ENCODE assay signal across 8 cellular contexts in genomic region chr9:84261082-84261746, GRCh38.
A peak's percentile ranks its signal among the peaks of the same experiment; 100 is the strongest.
DNase-seq lines count a peak whose midpoint lies in the region; ATAC-seq and TF ChIP-seq lines count a peak whose summit lies in the region.

No MANE protein-coding gene starts in this region.

- peak; percentile 85 for DNase-seq in DMS53 (lab: John Stamatoyannopoulos, UW)
- peak; percentile 93 for DNase-seq in GM23338 (ENCODE audit: low spot score)
- peak; percentile 61 for DNase-seq in NAMALWA (ENCODE audit: low spot score)
- peak; percentile 69 for DNase-seq in SK-N-SH
- DNase-seq in amniotic epithelial cell (ENCODE audit: low read depth): peak; percentile 63
- DNase-seq in heart right ventricle: peak; percentile 82 to 83
- DNase-seq in prostate gland (ENCODE audit: low spot score): peak; percentile 77

- H3K9ac ChIP-seq in SK-N-SH: no peak overlapping the region

- intact Hi-C loops in heart right ventricle (cut with DNase I): loop anchor here (1.0 to 5.0 kb wide), 7 partner anchors 51 to 324 kb away; a partner anchor contains a TSS
- intact Hi-C loops in prostate gland (cut with DNase I): loop anchor here (1.0 to 10.0 kb wide), 4 partner anchors 86 to 444 kb away; partner anchors contain the start of genes GKAP1 and KIF27

- H3K4me3 ChIP-seq in GM23338: no peak overlapping the region
- peak overlapping the region in 1 of 2 experiments; percentile 33; a peak in 1 of 4 replicates for H3K4me3 ChIP-seq in SK-N-SH (ENCODE audit: low read depth in 2 of 2, low read length in 1 of 2)
- H3K4me3 ChIP-seq in heart right ventricle: peak overlapping the region in 6 of 10 donors; percentile 25 to 42 (median 36)
- no peak overlapping the region for H3K4me3 ChIP-seq in prostate gland

- H3K27ac Mint-ChIP-seq in GM23338: no peak overlapping the region

- no peaks in the 10 kb centered on the region for H3K36me3 Mint-ChIP-seq in GM23338 (ENCODE audit: low read depth)

- no peak overlapping the region for H3K4me3 Mint-ChIP-seq in GM23338

- CTCF ChIA-PET in SK-N-SH (lab: Yijun Ruan, JAX): interaction anchor here (0.6 to 4.5 kb wide), 67 partner anchors 9 to 640 kb away, joined by 3 to 69 read pairs (median 5); partner anchors contain the start of genes HNRNPK, KIF27 and RMI1

- no peaks in the 10 kb centered on the region for H3K9me3 Mint-ChIP-seq in GM23338

- H3K4me2 ChIP-seq in GM23338 (no peak overlapping the region), SK-N-SH (peak overlapping the region; percentile 50; the same call in 1 of the 2 replicates)

- H3K9me2 ChIP-seq in GM23338 (ENCODE audit: insufficient read depth): no peaks in the 10 kb centered on the region
- no peaks in the 10 kb centered on the region for H3K9me2 ChIP-seq in SK-N-SH

- H3K79me2 ChIP-seq in GM23338 (replicated peaks; ENCODE audit: insufficient read depth) (no peaks in the 10 kb centered on the region), SK-N-SH (ENCODE audit: insufficient read depth) (no peaks in the 10 kb centered on the region)

- no peak for TF ChIP-seq POLR2A in prostate gland (IDR thresholded peaks at IDR 0.05)

- H4K20me1 ChIP-seq in GM23338 (replicated peaks; ENCODE audit: insufficient read depth): no peaks in the 10 kb centered on the region
- no peaks in the 10 kb centered on the region for H4K20me1 ChIP-seq in SK-N-SH (ENCODE audit: insufficient read depth)

- WGBS in SK-N-SH (ENCODE audit: low lambda C conversion rate): 33% methylated on average over 12 of the region's 12 CpGs
- 29 to 30% methylated on average over 12 of the region's 12 CpGs for WGBS in heart right ventricle, 2 donors
- WGBS in prostate gland: 31% methylated on average over 12 of the region's 12 CpGs

- no peaks in the 10 kb centered on the region for H3K27me3 Mint-ChIP-seq in GM23338 (ENCODE audit: insufficient read depth, low read depth, poor library complexity)

- ATAC-seq in GM23338: peak; percentile 97
- ATAC-seq in heart right ventricle: peak; percentile 91 to 99 (median 96)
- no peak for ATAC-seq in GM21528 (IDR thresholded peaks at IDR 0.05; ENCODE audit: low FRiP score, unreplicated experiment)

- TF ChIP-seq RAD21 in SK-N-SH (IDR thresholded peaks at IDR 0.05; ENCODE audit: low read length): peak; percentile 98

- H3K27me3 ChIP-seq in GM23338 (ENCODE audit: insufficient read depth): no peaks in the 10 kb centered on the region
- H3K27me3 ChIP-seq in SK-N-SH (ENCODE audit: insufficient read depth): no peaks in the 10 kb centered on the region
- peaks cover 0 to 10% (median 0%) of the 10 kb centered on the region in 7 donors for H3K27me3 ChIP-seq in heart right ventricle
- no peaks in the 10 kb centered on the region for H3K27me3 ChIP-seq in prostate gland (replicated peaks; ENCODE audit: insufficient read depth)

- H3F3A ChIP-seq in GM23338 (replicated peaks; ENCODE audit: low read depth) (no peaks in the 10 kb centered on the region), SK-N-SH (replicated peaks; ENCODE audit: insufficient read depth) (no peaks in the 10 kb centered on the region)

- no peak overlapping the region for H3K27ac ChIP-seq in GM23338 (ENCODE audit: low read depth)
- H3K27ac ChIP-seq in SK-N-SH (ENCODE audit: low read depth in 2 of 2, low read length in 1 of 2): no peak overlapping the region
- H3K27ac ChIP-seq in heart right ventricle: no peak overlapping the region
- no peak overlapping the region for H3K27ac ChIP-seq in prostate gland

- H3K4me1 ChIP-seq in GM23338 (ENCODE audit: insufficient read depth): peaks cover 7% of the 10 kb centered on the region; the same call in 1 of the 2 replicates
- peaks cover 0 to 5% of the 10 kb centered on the region in 2 experiments; a peak in 1 of 4 replicates for H3K4me1 ChIP-seq in SK-N-SH (ENCODE audit: control insufficient read depth in 1 of 2, insufficient read depth in 2 of 2, low read depth in 1 of 2, low read length in 1 of 2)
- H3K4me1 ChIP-seq in heart right ventricle: peaks cover 0 to 8% (median 0%) of the 10 kb centered on the region in 9 donors
- H3K4me1 ChIP-seq in prostate gland (replicated peaks): no peaks in the 10 kb centered on the region

- H3K36me3 ChIP-seq in GM23338 (ENCODE audit: insufficient read depth) (no peaks in the 10 kb centered on the region), SK-N-SH (replicated peaks in 1 of 2; ENCODE audit: control insufficient read depth in 1 of 2, insufficient read depth in 2 of 2, low read length in 1 of 2) (no peaks in the 10 kb centered on the region), heart right ventricle (no peaks in the 10 kb centered on the region), prostate gland (no peaks in the 10 kb centered on the region)

- TF ChIP-seq EP300 in SK-N-SH (IDR thresholded peaks at IDR 0.05; ENCODE audit: borderline replicate concordance in 1 of 2, low read depth in 1 of 2, low read length in 1 of 2): no peak

- POLR2A ChIA-PET in SK-N-SH (lab: Yijun Ruan, JAX): interaction anchor here (1.0 to 1.4 kb wide), 3 partner anchors 281 to 340 kb away, joined by 4 to 6 read pairs (median 5); partner anchors contain the start of genes HNRNPK, KIF27 and RMI1

- H2AFZ ChIP-seq in GM23338 (no peak overlapping the region), SK-N-SH (ENCODE audit: low read depth) (peak overlapping the region; percentile 66; the same call in 1 of the 2 replicates)

- TF ChIP-seq CTCF in GM23338 (conservative IDR thresholded peaks at IDR 0.05; ENCODE audit: low read depth in 2 of 2) (peak; percentile 85 to 97), SK-N-SH (IDR thresholded peaks at IDR 0.05) (peak; percentile 88), heart right ventricle (IDR thresholded peaks at IDR 0.05) (peak; percentile 68 to 97 (median 94)), prostate gland (IDR thresholded peaks at IDR 0.05) (peak; percentile 62 to 87 (median 87))

- H3K9me3 ChIP-seq in SK-N-SH (no peaks in the 10 kb centered on the region), heart right ventricle (no peaks in the 10 kb centered on the region), prostate gland (no peaks in the 10 kb centered on the region)

- peaks cover 11% of the 10 kb centered on the region; the same call in 2 of the 3 replicates for H3K4me1 Mint-ChIP-seq in GM23338

TF ChIP-seq in GM23338, 12 proteins besides CTCF, POLR2A, EP300 and RAD21 (continues in another document):
- no peak for TF ChIP-seq NANOG (IDR thresholded peaks at IDR 0.05; ENCODE audit: borderline replicate concordance)

TF ChIP-seq in SK-N-SH, 30 proteins besides CTCF, POLR2A, EP300 and RAD21 (continues in another document):
- TF ChIP-seq YY1 (IDR thresholded peaks at IDR 0.05; ENCODE audit: low read depth): no peak
- TF ChIP-seq CHD2 (IDR thresholded peaks at IDR 0.05; ENCODE audit: low read length, partially characterized antibody): peak; percentile 29
- no peak for TF ChIP-seq TCF12 (IDR thresholded peaks at IDR 0.05)
- peak; percentile 77 for TF ChIP-seq MAX (IDR thresholded peaks at IDR 0.05; ENCODE audit: low read depth)
- TF ChIP-seq ELF1 (IDR thresholded peaks at IDR 0.05): peak; percentile 18; the same call in 1 of the 2 replicates
- TF ChIP-seq MEF2A (IDR thresholded peaks at IDR 0.05; ENCODE audit: borderline replicate concordance, low read depth): no peak
- peak; percentile 62; the same call in 1 of the 2 replicates for TF ChIP-seq REST (IDR thresholded peaks at IDR 0.05; ENCODE audit: low read depth, low read length)
- TF ChIP-seq RXRA (IDR thresholded peaks at IDR 0.05; ENCODE audit: borderline replicate concordance, low read depth): no peak
- no peak for TF ChIP-seq RCOR1 (IDR thresholded peaks at IDR 0.05; ENCODE audit: low read length)
- TF ChIP-seq TAF1 (IDR thresholded peaks at IDR 0.05; ENCODE audit: borderline replicate concordance, low read depth, low read length): no peak
- no peak for TF ChIP-seq GABPA (IDR thresholded peaks at IDR 0.05; ENCODE audit: low read depth)
- TF ChIP-seq IRF3 (IDR thresholded peaks at IDR 0.05; ENCODE audit: low read depth, low read length): no peak
- no peak for TF ChIP-seq EZH2phosphoT487 (IDR thresholded peaks at IDR 0.05; ENCODE audit: borderline replicate concordance, low read depth)

Comparison
In these comparisons a context has a peak if more than half of its experiments do, and no peak if none do; other contexts are left out.
1. H3K4me3 ChIP-seq: peak in heart right ventricle (6 of 10); none in GM23338 (single experiment) and prostate gland (0 of 2).
2. Peak in every context shown above with its lines, with median percentiles within 50 percentile points of each other: DNase-seq and CTCF ChIP-seq.